Comparison of ENCODE assay signal across 8 cellular contexts in the genomic region with DNA sequence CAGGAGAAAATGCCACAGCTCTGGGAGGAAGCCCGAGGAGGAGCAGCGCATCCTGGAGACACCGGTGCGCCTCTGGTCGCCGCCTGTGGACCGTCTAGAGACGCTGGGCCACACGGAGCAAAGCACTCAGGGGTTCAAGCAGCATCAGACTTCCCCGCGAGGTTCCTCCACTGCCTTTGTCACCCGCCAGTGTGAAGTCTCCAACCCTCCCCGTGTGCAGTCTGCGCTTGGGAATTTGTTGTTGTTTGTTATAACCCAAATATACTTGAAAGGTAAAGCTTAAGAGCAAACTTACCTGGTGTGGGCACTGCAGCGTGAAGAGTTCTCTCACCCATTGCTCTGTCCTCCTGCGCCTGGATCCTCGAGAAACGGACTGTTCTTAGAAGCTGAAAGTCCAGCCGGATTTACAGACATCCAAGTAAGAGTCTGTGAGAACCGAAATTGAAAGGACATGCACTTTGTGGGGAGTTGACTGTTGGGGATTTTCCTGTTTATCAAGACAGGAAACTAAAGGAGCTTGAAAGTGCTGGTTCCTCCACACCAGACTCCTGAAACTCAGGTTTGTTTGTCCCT. TPM values are rescaled to one million over a fixed set of nuclear protein-coding genes. Genes with fewer than 3 reads are reported as not detected.
DNase-seq lines count a peak whose midpoint lies in the region; ATAC-seq, FAIRE-seq and TF ChIP-seq lines count a peak whose summit lies in the region.

A gene with protein sequence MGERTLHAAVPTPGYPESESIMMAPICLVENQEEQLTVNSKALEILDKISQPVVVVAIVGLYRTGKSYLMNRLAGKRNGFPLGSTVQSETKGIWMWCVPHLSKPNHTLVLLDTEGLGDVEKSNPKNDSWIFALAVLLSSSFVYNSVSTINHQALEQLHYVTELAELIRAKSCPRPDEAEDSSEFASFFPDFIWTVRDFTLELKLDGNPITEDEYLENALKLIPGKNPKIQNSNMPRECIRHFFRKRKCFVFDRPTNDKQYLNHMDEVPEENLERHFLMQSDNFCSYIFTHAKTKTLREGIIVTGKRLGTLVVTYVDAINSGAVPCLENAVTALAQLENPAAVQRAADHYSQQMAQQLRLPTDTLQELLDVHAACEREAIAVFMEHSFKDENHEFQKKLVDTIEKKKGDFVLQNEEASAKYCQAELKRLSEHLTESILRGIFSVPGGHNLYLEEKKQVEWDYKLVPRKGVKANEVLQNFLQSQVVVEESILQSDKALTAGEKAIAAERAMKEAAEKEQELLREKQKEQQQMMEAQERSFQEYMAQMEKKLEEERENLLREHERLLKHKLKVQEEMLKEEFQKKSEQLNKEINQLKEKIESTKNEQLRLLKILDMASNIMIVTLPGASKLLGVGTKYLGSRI (minus strand): TSS at position 443 of the 573 bp plus-strand sequence. CDS start 108 bp downstream, at position 335.

- FAIRE-seq in D721Med (lab: Jason Lieb, UNC): no peak

- H3K9me3 Mint-ChIP-seq in T-cell: no peaks in the 10 kb centered on the region
- no peaks in the 10 kb centered on the region for H3K9me3 Mint-ChIP-seq in activated naive CD8-positive, alpha-beta T cell treated with anti-CD3 and anti-CD28 coated beads, Interleukin-2, amount 50 U/mL, for 24 hours

- DNase-seq in T-cell: peak in 33 of 34 experiments; percentile 15 to 61 (median 35)
- peak; percentile 50 for DNase-seq in activated naive CD8-positive, alpha-beta T cell treated with anti-CD3 and anti-CD28 coated beads, Interleukin-2, amount 50 U/mL, for 24 hours
- DNase-seq in iPS-NIHi7 (ENCODE audit: extremely low spot score): peak; percentile 25
- DNase-seq in stimulated activated CD4-positive, alpha-beta T cell treated with anti-CD3 and anti-CD28 coated beads, Interleukin-12 subunit alpha, Interleukin-12 subunit beta, amount 100 ng/mL, for 48 hours (ENCODE audit: low read depth in 2 of 3, low spot score in 1 of 3): peak; percentile 8 to 35 (median 30)
- no peak for DNase-seq in D721Med (ENCODE audit: insufficient read length, low spot score)
- no peak for DNase-seq in ecto neural progenitor cell (ENCODE audit: low spot score)

- POLR2A ChIA-PET in T-cell (lab: Charles Lee): interaction anchor here (0.5 to 1.4 kb wide), 5 partner anchors 9 to 201 kb away, joined by 3 to 4 read pairs (median 3); no protein-coding TSS in a partner anchor

- H3K27ac Mint-ChIP-seq in T-cell: peak within 1 kb of the TSS; percentile 97 to 99
- H3K27ac Mint-ChIP-seq in activated naive CD8-positive, alpha-beta T cell treated with anti-CD3 and anti-CD28 coated beads, Interleukin-2, amount 50 U/mL, for 24 hours: peak within 1 kb of the TSS; percentile 98

- peak within 1 kb of the TSS; percentile 94 to 98 (median 95) for H3K4me3 Mint-ChIP-seq in T-cell
- peak within 1 kb of the TSS; percentile 97 for H3K4me3 Mint-ChIP-seq in activated naive CD8-positive, alpha-beta T cell treated with anti-CD3 and anti-CD28 coated beads, Interleukin-2, amount 50 U/mL, for 24 hours

- peak; percentile 40 for ATAC-seq in GM18498 (IDR thresholded peaks at IDR 0.05; ENCODE audit: unreplicated experiment)
- ATAC-seq in HG02759 (IDR thresholded peaks at IDR 0.05; ENCODE audit: unreplicated experiment): peak; percentile 60
- peak; percentile 63 to 85 (median 80) for ATAC-seq in T-cell (replicated peaks in 1 of 4)
- peak; percentile 65 for ATAC-seq in activated naive CD8-positive, alpha-beta T cell treated with anti-CD3 and anti-CD28 coated beads, Interleukin-2, amount 50 U/mL, for 24 hours

- no peak for TF ChIP-seq CTCF in D721Med (IDR thresholded peaks at IDR 0.05; ENCODE audit: insufficient read depth, missing control alignments)

- H3K36me3 Mint-ChIP-seq in T-cell: peaks cover 52% of the 10 kb centered on the region
- H3K36me3 Mint-ChIP-seq in activated naive CD8-positive, alpha-beta T cell treated with anti-CD3 and anti-CD28 coated beads, Interleukin-2, amount 50 U/mL, for 24 hours (ENCODE audit: low read depth): peaks cover 32% of the 10 kb centered on the region

- H3K4me1 Mint-ChIP-seq in T-cell: peaks cover 74 to 93% (median 76%) of the 10 kb centered on the region in 3 donors
- H3K4me1 Mint-ChIP-seq in activated naive CD8-positive, alpha-beta T cell treated with anti-CD3 and anti-CD28 coated beads, Interleukin-2, amount 50 U/mL, for 24 hours: peaks cover 83% of the 10 kb centered on the region

- no peaks in the 10 kb centered on the region for H3K27me3 Mint-ChIP-seq in T-cell
- no peaks in the 10 kb centered on the region for H3K27me3 Mint-ChIP-seq in activated naive CD8-positive, alpha-beta T cell treated with anti-CD3 and anti-CD28 coated beads, Interleukin-2, amount 50 U/mL, for 24 hours

- CTCF ChIA-PET in T-cell (lab: Charles Lee): interaction anchor here in 1 of 2 donors (0.6 to 1.4 kb wide), 6 partner anchors 112 to 638 kb away, joined by 3 to 5 read pairs (median 3); partner anchors contain the start of gene GBP1

RNA-seq across cellular contexts. Expression of the gene that starts here (rescaled TPM):
- total RNA-seq in T-cell: 10 to 100 TPM; 24.7 to 61.3 (median 36.5) TPM

Comparison
In these comparisons a context has a peak if more than half of its experiments do, and no peak if none do; other contexts are left out.
1. DNase-seq: peak in T-cell (33 of 34), activated naive CD8-positive, alpha-beta T cell treated with anti-CD3 and anti-CD28 coated beads, Interleukin-2, amount 50 U/mL, for 24 hours (single experiment), iPS-NIHi7 (single experiment) and stimulated activated CD4-positive, alpha-beta T cell treated with anti-CD3 and anti-CD28 coated beads, Interleukin-12 subunit alpha, Interleukin-12 subunit beta, amount 100 ng/mL, for 48 hours (3 of 3); none in D721Med (single experiment) and ecto neural progenitor cell (single experiment).
2. Peak in every context shown above with its lines, with median percentiles within 50 percentile points of each other: ATAC-seq.